In the genomic region with DNA sequence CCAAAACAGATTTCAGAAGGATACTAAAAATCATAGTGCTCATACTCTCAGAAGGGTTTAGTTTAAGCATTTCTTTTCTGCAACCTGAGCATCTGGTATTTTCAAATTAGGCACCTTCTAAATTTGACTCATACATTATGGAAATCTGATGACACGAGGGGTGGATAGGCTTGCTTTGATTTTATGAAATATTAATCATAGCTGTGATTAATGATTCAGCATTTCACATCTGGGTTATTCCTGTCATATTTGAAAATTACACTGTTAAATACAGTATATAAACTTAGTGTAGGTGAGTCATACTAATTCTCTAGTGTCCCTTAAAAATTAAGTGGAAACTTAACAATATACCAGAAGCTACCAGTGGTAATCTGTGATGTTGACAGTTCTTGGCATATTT, we compare ENCODE assay signal across 26 cellular contexts.
"Had no signal": no experiment of that assay in that cellular context is flagged by ENCODE, and none has a peak within 500 bp of the region (broad histone marks: within the 10 kb centered on the region; RNA-seq: fewer than 3 reads in every experiment).

No MANE protein-coding gene starts in this region.

- H3K36me3 ChIP-seq: cardiac muscle cell had no signal

- H3K9me3 ChIP-seq: ascending aorta, body of pancreas had no signal

- H3K27me3 ChIP-seq: ascending aorta, body of pancreas, cardiac muscle cell had no signal

- H3K27me3 Mint-ChIP-seq: activated CD8-positive, alpha-beta memory T cell treated with anti-CD3 and anti-CD28 coated beads, Interleukin-2, amount 10 ng/mL, durations not matched to agents 7 days and 5 days; activated naive CD8-positive, alpha-beta T cell treated with anti-CD3 and anti-CD28 coated beads, Interleukin-2, amount 50 U/mL, for 24 hours; activated T-cell treated with anti-CD3 and anti-CD28 coated beads, Interleukin-2, amount 50 U/mL, for 24 hours had no signal

- H3K9ac ChIP-seq: KMS-11 had no signal

- H3K4me3 ChIP-seq: ascending aorta, body of pancreas, cardiac muscle cell, PC-9, SK-N-MC had no signal

- DNase-seq: activated CD4-positive, alpha-beta T cell treated with anti-CD3 and anti-CD28 coated beads for 48 hours; activated CD4-positive, alpha-beta T cell treated with anti-CD3 and anti-CD28 coated beads, Interleukin-2, amount 50 U/mL, for 48 hours; activated CD8-positive, alpha-beta memory T cell treated with anti-CD3 and anti-CD28 coated beads, Interleukin-2, amount 10 ng/mL, durations not matched to agents 7 days and 5 days; activated effector memory CD4-positive, alpha-beta T cell treated with anti-CD3 and anti-CD28 coated beads, Interleukin-2, amount 50 U/mL, for 16 hours; activated naive CD4-positive, alpha-beta T cell treated with Interleukin-2 at 50 U/mL for 16 hours; activated naive CD8-positive, alpha-beta T cell treated with anti-CD3 and anti-CD28 coated beads, Interleukin-2, amount 50 U/mL, for 24 hours; activated T-cell treated with anti-CD3 and anti-CD28 coated beads, Interleukin-2, amount 50 U/mL, for 24 hours; amniotic stem cell; body of pancreas; MM.1S; NCI-H1105 treated with DMSO at 0.1 percent for 48 hours; NCI-H146; NCI-H187 treated with DMSO at 0.1 percent for 48 hours; NCI-H2081 treated with DMSO at 0.1 percent for 48 hours; NCI-H446; NCI-H524; PC-9; SIG-M5; T-helper 1 cell had no signal

- H3K9me3 Mint-ChIP-seq: activated naive CD4-positive, alpha-beta T cell treated with anti-CD3 and anti-CD28 coated beads, Interleukin-2, amount 50 U/mL, for 72 hours; activated naive CD8-positive, alpha-beta T cell treated with anti-CD3 and anti-CD28 coated beads, Interleukin-2, amount 50 U/mL, for 24 hours; activated T-cell treated with anti-CD3 and anti-CD28 coated beads, Interleukin-2, amount 50 U/mL, for 24 hours; activated T-helper 1 cell treated with anti-CD3 and anti-CD28 coated beads, Interleukin-12 subunit alpha, Interleukin-12 subunit beta, Interleukin-2, Interleukin-4 antibody, amounts not matched to agents 30 ng/mL and 10 ng/mL and 1 ng/mL, durations not matched to agents 14 hours and 24 hours and 36 hours had no signal

- H3K4me2 ChIP-seq: KMS-11, PC-9 had no signal

- H2AFZ ChIP-seq: PC-9 had no signal

- H3K27ac ChIP-seq: ascending aorta, body of pancreas, cardiac muscle cell, KMS-11, PC-9, SK-N-MC, VCaP had no signal

- H3K4me3 Mint-ChIP-seq: activated CD8-positive, alpha-beta memory T cell treated with anti-CD3 and anti-CD28 coated beads, Interleukin-2, amount 10 ng/mL, durations not matched to agents 7 days and 5 days; activated naive CD8-positive, alpha-beta T cell treated with anti-CD3 and anti-CD28 coated beads, Interleukin-2, amount 50 U/mL, for 24 hours; activated T-cell treated with anti-CD3 and anti-CD28 coated beads, Interleukin-2, amount 50 U/mL, for 24 hours; activated T-helper 1 cell treated with anti-CD3 and anti-CD28 coated beads, Interleukin-12 subunit alpha, Interleukin-12 subunit beta, Interleukin-2, Interleukin-4 antibody, amounts not matched to agents 30 ng/mL and 10 ng/mL and 1 ng/mL, durations not matched to agents 14 hours and 24 hours and 36 hours had no signal

- ATAC-seq: activated CD8-positive, alpha-beta memory T cell treated with anti-CD3 and anti-CD28 coated beads, Interleukin-2, amount 10 ng/mL, durations not matched to agents 7 days and 5 days; activated naive CD4-positive, alpha-beta T cell treated with anti-CD3 and anti-CD28 coated beads, Interleukin-2, amount 50 U/mL, for 72 hours; activated naive CD8-positive, alpha-beta T cell treated with anti-CD3 and anti-CD28 coated beads, Interleukin-2, amount 50 U/mL, for 24 hours; body of pancreas had no signal

- H3K27ac Mint-ChIP-seq: activated CD8-positive, alpha-beta memory T cell treated with anti-CD3 and anti-CD28 coated beads, Interleukin-2, amount 10 ng/mL, durations not matched to agents 7 days and 5 days; activated naive CD4-positive, alpha-beta T cell treated with anti-CD3 and anti-CD28 coated beads, Interleukin-2, amount 50 U/mL, for 72 hours; activated naive CD8-positive, alpha-beta T cell treated with anti-CD3 and anti-CD28 coated beads, Interleukin-2, amount 50 U/mL, for 24 hours; activated T-cell treated with anti-CD3 and anti-CD28 coated beads, Interleukin-2, amount 50 U/mL, for 24 hours; activated T-helper 1 cell treated with anti-CD3 and anti-CD28 coated beads, Interleukin-12 subunit alpha, Interleukin-12 subunit beta, Interleukin-2, Interleukin-4 antibody, amounts not matched to agents 30 ng/mL and 10 ng/mL and 1 ng/mL, durations not matched to agents 14 hours and 24 hours and 36 hours had no signal
